ENCODE assay signal across 8 cellular contexts in genomic region chr20:19212524-19213502, GRCh38. TPM values are rescaled to one million over a fixed set of nuclear protein-coding genes. Genes with fewer than 3 reads are reported as not detected.
DNase-seq lines count a peak whose midpoint lies in the region; ATAC-seq, FAIRE-seq and TF ChIP-seq lines count a peak whose summit lies in the region.

SLC24A3 (plus strand) TSS chr20:19212642.

- peak within 1 kb of the TSS in 2 of 4 donors; percentile 14 to 68 for H3K4me3 ChIP-seq in adrenal gland
- H3K4me3 ChIP-seq in pancreas = peak within 1 kb of the TSS in 3 of 4 donors; percentile 3 to 45 (median 27)
- no peak within 1 kb of the TSS for H3K4me3 ChIP-seq in effector memory CD4-positive, alpha-beta T cell (ENCODE audit: insufficient read depth, low read depth, low read length, poor library complexity, severe bottlenecking)

- FAIRE-seq in pancreas (lab: Jason Lieb, UNC) = no peak

- WGBS in adrenal gland, 4 donors = 1 to 18% (median 4%) methylated on average over 9 to 108 of the region's 108 CpGs
- 2% methylated on average over 51 to 108 of the region's 108 CpGs for whole genome bisulfite sequencing in pancreas, 2 donors

- H3K9me3 ChIP-seq in adrenal gland (replicated peaks in 1 of 3) = no peaks in the 10 kb centered on the region
- H3K9me3 ChIP-seq in pancreas = no peaks in the 10 kb centered on the region
- no peaks in the 10 kb centered on the region for H3K9me3 ChIP-seq in effector memory CD4-positive, alpha-beta T cell (ENCODE audit: control insufficient read depth, low read length)

- intact Hi-C loops in adrenal gland (cut with DNase I) = loop anchor here in 1 of 2 donors (10.0 kb wide), 1 partner anchor 282 kb away; no protein-coding TSS in a partner anchor
- intact Hi-C loops in left cardiac atrium (cut with DNase I) = no loop called here
- intact Hi-C loops in pancreas (cut with DNase I) = loop anchor here in 1 of 3 donors (10.0 kb wide), 1 partner anchor 362 kb away; no protein-coding TSS in a partner anchor

- peak; percentile 65 to 77 for ATAC-seq in left cardiac atrium
- peak; percentile 58 to 89 (median 88) for ATAC-seq in pancreas
- ATAC-seq in HG03378 (IDR thresholded peaks at IDR 0.05; ENCODE audit: unreplicated experiment) = no peak

- H3K36me3 ChIP-seq in adrenal gland (replicated peaks in 1 of 2) (no peaks in the 10 kb centered on the region), pancreas (no peaks in the 10 kb centered on the region)
- H3K36me3 ChIP-seq in effector memory CD4-positive, alpha-beta T cell (ENCODE audit: control insufficient read depth, insufficient read depth, low read length) = no peaks in the 10 kb centered on the region

- H3K27ac ChIP-seq in adrenal gland (peak within 1 kb of the TSS in 2 of 5 donors; percentile 49 to 61), pancreas (no peak within 1 kb of the TSS)
- H3K27ac ChIP-seq in effector memory CD4-positive, alpha-beta T cell (ENCODE audit: insufficient read depth, low read length, poor library complexity, severe bottlenecking) = no peak within 1 kb of the TSS

- peak; percentile 42 for TF ChIP-seq CTCF in GM13977 (IDR thresholded peaks at IDR 0.05; ENCODE audit: extremely low read depth, insufficient read depth, missing control alignments)
- peak in 5 of 6 experiments; percentile 20 to 63 (median 52) for TF ChIP-seq CTCF in adrenal gland (IDR thresholded peaks at IDR 0.05)
- no peak for TF ChIP-seq CTCF in pancreas (IDR thresholded peaks at IDR 0.05)

- no peak for TF ChIP-seq POLR2A in adrenal gland (IDR thresholded peaks at IDR 0.05)

- H3K27me3 ChIP-seq in adrenal gland = peaks cover 8% of the 10 kb centered on the region
- H3K27me3 ChIP-seq in pancreas = peaks cover 0 to 5% (median 0%) of the 10 kb centered on the region in 4 donors
- peaks cover 12% of the 10 kb centered on the region for H3K27me3 ChIP-seq in effector memory CD4-positive, alpha-beta T cell (replicated peaks; ENCODE audit: control insufficient read depth, insufficient read depth, low read length, poor library complexity, severe bottlenecking)

- DNase-seq in AG20443 (ENCODE audit: low spot score) (peak; percentile 64), GM13977 (ENCODE audit: low spot score) (peak; percentile 70), NCI-H1092 (lab: John Stamatoyannopoulos, UW) (peak; percentile 75), adrenal gland (peak; percentile 72 to 87 (median 81)), left cardiac atrium (peak; percentile 73), pancreas (peak; percentile 30 to 83 (median 51))
- DNase-seq in effector memory CD4-positive, alpha-beta T cell = no peak

- H3K4me1 ChIP-seq in adrenal gland (replicated peaks in 1 of 2) (peaks cover 13 to 15% of the 10 kb centered on the region in 2 donors), pancreas (peaks cover 0 to 5% (median 3%) of the 10 kb centered on the region in 3 donors)
- H3K4me1 ChIP-seq in effector memory CD4-positive, alpha-beta T cell (ENCODE audit: control insufficient read depth, insufficient read depth, low read length, poor library complexity, severe bottlenecking) = no peaks in the 10 kb centered on the region

- in situ Hi-C loops in GM13977 (cut with MboI; ENCODE audit: low pct_unique_long_range_greater_than_20kb, low sequenced_read_pairs, unreplicated experiment) = loop anchor here (25.0 kb wide), 2 partner anchors 449 to 801 kb away; no protein-coding TSS in a partner anchor

RNA-seq across cellular contexts. Expression of gene SLC24A3, which starts in this region (rescaled TPM):
- total RNA-seq in adrenal gland = 10 to 100 TPM in 1 of 8 donors, 1 to 10 TPM in 7; 1.4 to 44.4 (median 3.5) TPM
- 1 to 10 TPM; 1.0 to 7.1 (median 2.0) TPM for polyA plus RNA-seq in adrenal gland
- 1 to 10 TPM; 2.1 to 4.1 TPM for total RNA-seq in left cardiac atrium
- total RNA-seq in pancreas = under 1 TPM; 0.28 to 0.87 (median 0.45) TPM
- under 1 TPM; 0.49 TPM for polyA plus RNA-seq in pancreas

Comparison
In these comparisons a context has a peak if more than half of its experiments do, and no peak if none do; other contexts are left out.
1. Peak in DNase-seq, ATAC-seq and H3K4me3 ChIP-seq in pancreas; RNA of the gene not detected or under 1 TPM.
2. DNase-seq: peak in AG20443 (single experiment), GM13977 (single experiment), NCI-H1092 (single experiment), adrenal gland (7 of 7) and left cardiac atrium (single experiment); none in effector memory CD4-positive, alpha-beta T cell (0 of 3).
3. CTCF ChIP-seq: peak in GM13977 (single experiment) and adrenal gland (5 of 6); none in pancreas (0 of 4).